Comparison of ENCODE assay signal across 9 cellular contexts in the genomic region with DNA sequence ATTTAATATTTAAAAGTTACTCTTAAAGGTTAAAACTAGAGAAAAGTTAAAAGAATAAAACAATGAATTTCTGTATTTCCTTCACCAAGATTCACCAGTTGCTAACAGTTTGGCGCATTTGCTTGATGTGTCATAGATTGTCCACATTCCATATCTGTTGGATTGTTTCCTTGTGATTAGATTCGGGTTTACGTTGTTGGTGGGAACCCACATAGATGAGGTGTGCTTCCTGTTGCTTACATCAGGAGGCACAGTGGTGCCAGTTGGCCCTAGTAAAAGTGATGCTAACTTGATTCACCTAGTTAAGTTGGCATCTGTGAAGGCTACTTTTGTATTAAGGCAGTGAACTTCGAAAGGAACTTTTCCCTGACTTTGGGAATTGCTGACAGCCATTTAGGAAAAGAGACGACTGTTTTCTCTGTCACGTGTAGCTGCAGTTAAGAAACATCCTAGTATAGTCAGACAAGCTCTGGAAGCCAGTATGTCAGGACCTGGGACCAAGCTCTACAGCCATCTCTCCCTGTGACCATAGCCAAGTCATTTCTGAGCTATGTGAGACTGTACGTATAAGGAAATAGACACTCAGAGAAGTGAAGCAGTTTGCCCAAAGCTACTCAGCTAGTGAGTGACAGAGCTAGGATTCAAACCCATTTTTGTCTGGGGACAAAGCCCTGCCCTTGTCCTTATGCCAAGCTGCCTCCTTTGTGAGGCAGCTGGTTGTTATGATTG. TPM values are rescaled to one million over a fixed set of nuclear protein-coding genes. Genes with fewer than 3 reads are reported as not detected.
DNase-seq lines count a peak whose midpoint lies in the region; ATAC-seq, FAIRE-seq and TF ChIP-seq lines count a peak whose summit lies in the region.
"Had no signal": no experiment of that assay in that cellular context is flagged by ENCODE, and none has a peak within 500 bp of the region (broad histone marks: within the 10 kb centered on the region; RNA-seq: fewer than 3 reads in every experiment).

No MANE protein-coding gene starts in this region.

- no peaks in the 10 kb centered on the region for H3K27me3 Mint-ChIP-seq in natural killer cell (ENCODE audit: low read depth in 2 of 2)
- H3K27me3 Mint-ChIP-seq in natural killer cell treated with Interleukin-12 subunit alpha and Interleukin-12 subunit beta and Interleukin-15 and Interleukin-18, amount 100 ng/mL, for 72 hours = no peaks in the 10 kb centered on the region
- H3K27me3 Mint-ChIP-seq in activated naive CD8-positive, alpha-beta T cell treated with anti-CD3 and anti-CD28 coated beads, Interleukin-2, amount 50 U/mL, for 24 hours = no peaks in the 10 kb centered on the region

- no peak overlapping the region for H3K4me3 Mint-ChIP-seq in natural killer cell
- H3K4me3 Mint-ChIP-seq in natural killer cell treated with Interleukin-12 subunit alpha and Interleukin-12 subunit beta and Interleukin-15 and Interleukin-18, amount 100 ng/mL, for 72 hours = no peak overlapping the region
- H3K4me3 Mint-ChIP-seq in activated naive CD8-positive, alpha-beta T cell treated with anti-CD3 and anti-CD28 coated beads, Interleukin-2, amount 50 U/mL, for 24 hours = no peak overlapping the region

- intact Hi-C loops in natural killer cell (cut with micrococcal nuclease) (loop anchor here (5.0 kb wide), 1 partner anchor 61 kb away; the partner anchor contains the start of gene FANCE), cardiac septum (cut with DNase I) (no loop called here)

- no peak for DNase-seq in natural killer cell
- DNase-seq in natural killer cell treated with Interleukin-12 subunit alpha and Interleukin-12 subunit beta and Interleukin-15 and Interleukin-18, amount 100 ng/mL, for 72 hours (ENCODE audit: low spot score) = no peak
- no peak for DNase-seq in activated naive CD8-positive, alpha-beta T cell treated with anti-CD3 and anti-CD28 coated beads, Interleukin-2, amount 50 U/mL, for 24 hours
- DNase-seq in iris pigment epithelial cell (ENCODE audit: low read depth) = peak; percentile 96
- DNase-seq in urothelium cell line (ENCODE audit: low spot score) = peak; percentile 80
- DNase-seq in cardiac septum (ENCODE audit: low spot score) = no peak
- no peak for DNase-seq in NCI-H2029 treated with DMSO at 0.1 percent for 48 hours (lab: John Stamatoyannopoulos, UW)

- no peaks in the 10 kb centered on the region for H3K36me3 Mint-ChIP-seq in natural killer cell
- no peaks in the 10 kb centered on the region for H3K36me3 Mint-ChIP-seq in natural killer cell treated with Interleukin-12 subunit alpha and Interleukin-12 subunit beta and Interleukin-15 and Interleukin-18, amount 100 ng/mL, for 72 hours
- peaks cover 7% of the 10 kb centered on the region for H3K36me3 Mint-ChIP-seq in activated naive CD8-positive, alpha-beta T cell treated with anti-CD3 and anti-CD28 coated beads, Interleukin-2, amount 50 U/mL, for 24 hours (ENCODE audit: low read depth)
- H3K36me3 Mint-ChIP-seq: activated naive CD4-positive, alpha-beta T cell treated with anti-CD3 and anti-CD28 coated beads, Interleukin-2, amount 50 U/mL, for 72 hours had no signal

- H3K9me3 Mint-ChIP-seq in natural killer cell = no peaks in the 10 kb centered on the region
- no peaks in the 10 kb centered on the region for H3K9me3 Mint-ChIP-seq in natural killer cell treated with Interleukin-12 subunit alpha and Interleukin-12 subunit beta and Interleukin-15 and Interleukin-18, amount 100 ng/mL, for 72 hours
- no peaks in the 10 kb centered on the region for H3K9me3 Mint-ChIP-seq in activated naive CD8-positive, alpha-beta T cell treated with anti-CD3 and anti-CD28 coated beads, Interleukin-2, amount 50 U/mL, for 24 hours
- H3K9me3 Mint-ChIP-seq: activated naive CD4-positive, alpha-beta T cell treated with anti-CD3 and anti-CD28 coated beads, Interleukin-2, amount 50 U/mL, for 72 hours had no signal

- peaks cover 19 to 40% of the 10 kb centered on the region in 2 donors for H3K4me1 Mint-ChIP-seq in natural killer cell
- peaks cover 30 to 39% of the 10 kb centered on the region in 2 donors for H3K4me1 Mint-ChIP-seq in natural killer cell treated with Interleukin-12 subunit alpha and Interleukin-12 subunit beta and Interleukin-15 and Interleukin-18, amount 100 ng/mL, for 72 hours (ENCODE audit: low read depth in 2 of 2)
- peaks cover 40% of the 10 kb centered on the region for H3K4me1 Mint-ChIP-seq in activated naive CD8-positive, alpha-beta T cell treated with anti-CD3 and anti-CD28 coated beads, Interleukin-2, amount 50 U/mL, for 24 hours

- peak overlapping the region in 1 of 2 donors; percentile 44 for H3K27ac Mint-ChIP-seq in natural killer cell
- H3K27ac Mint-ChIP-seq in natural killer cell treated with Interleukin-12 subunit alpha and Interleukin-12 subunit beta and Interleukin-15 and Interleukin-18, amount 100 ng/mL, for 72 hours = peak overlapping the region in 1 of 2 donors; percentile 53
- no peak overlapping the region for H3K27ac Mint-ChIP-seq in activated naive CD8-positive, alpha-beta T cell treated with anti-CD3 and anti-CD28 coated beads, Interleukin-2, amount 50 U/mL, for 24 hours

- peak; percentile 42 to 57 (median 57) for ATAC-seq in natural killer cell
- ATAC-seq in natural killer cell treated with Interleukin-12 subunit alpha and Interleukin-12 subunit beta and Interleukin-15 and Interleukin-18, amount 100 ng/mL, for 72 hours = no peak
- peak; percentile 41 for ATAC-seq in activated naive CD8-positive, alpha-beta T cell treated with anti-CD3 and anti-CD28 coated beads, Interleukin-2, amount 50 U/mL, for 24 hours
- ATAC-seq in HG02970 (IDR thresholded peaks at IDR 0.05; ENCODE audit: low FRiP score, unreplicated experiment) = no peak

- no peak for TF ChIP-seq CTCF in natural killer cell (IDR thresholded peaks at IDR 0.05)

- peak; percentile 72 for FAIRE-seq in urothelium cell line (lab: Jason Lieb, UNC)

RNA-seq across cellular contexts. Expression of gene PPARD, which starts 49.0 kb away (rescaled TPM):
- total RNA-seq in natural killer cell (10 to 100 TPM; 14.4 to 20.4 (median 18.8) TPM), cardiac septum (19.0 TPM)
- 10 to 100 TPM; 19.6 to 19.9 TPM for total RNA-seq in natural killer cell treated with Interleukin-12 subunit alpha and Interleukin-12 subunit beta and Interleukin-15 and Interleukin-18, amount 100 ng/mL, for 72 hours

Comparison
In these comparisons a context has a peak if more than half of its experiments do, and no peak if none do; other contexts are left out.
1. ATAC-seq: peak in natural killer cell (3 of 3) and activated naive CD8-positive, alpha-beta T cell treated with anti-CD3 and anti-CD28 coated beads, Interleukin-2, amount 50 U/mL, for 24 hours (single experiment); none in natural killer cell treated with Interleukin-12 subunit alpha and Interleukin-12 subunit beta and Interleukin-15 and Interleukin-18, amount 100 ng/mL, for 72 hours (0 of 2) and HG02970 (single experiment).
2. DNase-seq: peak in iris pigment epithelial cell (single experiment) and urothelium cell line (single experiment); none in natural killer cell (single experiment), natural killer cell treated with Interleukin-12 subunit alpha and Interleukin-12 subunit beta and Interleukin-15 and Interleukin-18, amount 100 ng/mL, for 72 hours (single experiment), activated naive CD8-positive, alpha-beta T cell treated with anti-CD3 and anti-CD28 coated beads, Interleukin-2, amount 50 U/mL, for 24 hours (single experiment), cardiac septum (single experiment) and NCI-H2029 treated with DMSO at 0.1 percent for 48 hours (single experiment).